In the genomic region with DNA sequence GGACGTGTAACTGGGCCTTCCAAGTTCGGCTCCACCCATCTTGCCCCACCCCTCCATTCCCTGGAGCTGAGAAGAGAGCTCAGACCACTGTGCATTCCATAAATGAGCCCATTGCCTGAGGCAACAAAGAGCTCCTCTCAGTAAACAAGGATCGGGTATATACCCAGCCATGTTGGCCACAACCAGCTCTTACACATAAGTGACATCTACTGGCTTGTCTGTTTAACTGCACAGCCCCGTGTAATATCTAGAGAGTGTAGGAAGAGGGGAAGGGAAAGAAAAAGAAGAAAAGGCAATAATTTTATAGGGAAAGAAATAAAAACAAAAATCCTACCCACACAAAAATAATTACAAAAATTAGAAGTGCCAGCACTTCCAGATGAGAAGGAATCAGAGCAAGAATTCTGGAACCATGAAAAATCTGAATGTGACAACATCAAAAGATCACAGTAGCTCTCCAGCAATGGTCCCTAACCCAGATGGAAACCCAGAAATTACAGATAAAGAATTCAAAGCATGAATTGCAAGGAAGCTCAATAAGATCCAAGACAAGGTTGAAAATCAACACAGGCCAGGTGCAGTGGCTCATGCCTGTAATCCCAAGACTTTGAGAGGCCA, we compare ENCODE assay signal across 8 cellular contexts.
DNase-seq lines count a peak whose midpoint lies in the region; ATAC-seq and TF ChIP-seq lines count a peak whose summit lies in the region.

No MANE protein-coding gene starts in this region.

- H3F3A ChIP-seq in DOHH2 (ENCODE audit: control insufficient read depth, insufficient read depth): no peaks in the 10 kb centered on the region

- H3K79me2 ChIP-seq in DOHH2 (ENCODE audit: control insufficient read depth, low read length): no peaks in the 10 kb centered on the region

- H3K9me3 ChIP-seq in DOHH2 (ENCODE audit: control insufficient read depth, insufficient read depth, low read length): no peaks in the 10 kb centered on the region; the same call in 1 of the 2 replicates

- peaks cover 17% of the 10 kb centered on the region for H3K4me1 ChIP-seq in DOHH2 (ENCODE audit: control insufficient read depth, low read length)

- DNase-seq in NCI-H226 (peak; percentile 88), activated T-cell treated with anti-CD3 and anti-CD28 coated beads for 4 hours (peak; percentile 24), fibroblast of villous mesenchyme (ENCODE audit: low read depth) (peak; percentile 72), coronary artery (ENCODE audit: low spot score) (no peak), dorsolateral prefrontal cortex (no peak)
- DNase-seq in stimulated activated effector memory CD8-positive, alpha-beta T cell treated with anti-CD3 and anti-CD28 coated beads, Interleukin-12 subunit alpha, Interleukin-12 subunit beta, amount 100 ng/mL, for 72 hours (ENCODE audit: low spot score in 2 of 2): peak in 1 of 2 donors; percentile 64

- H3K4me1 Mint-ChIP-seq in stimulated activated effector memory CD8-positive, alpha-beta T cell treated with anti-CD3 and anti-CD28 coated beads, Interleukin-12 subunit alpha, Interleukin-12 subunit beta, amount 100 ng/mL, for 72 hours: peaks cover 79% of the 10 kb centered on the region

- peak; percentile 65 for ATAC-seq in GM21619 (IDR thresholded peaks at IDR 0.05; ENCODE audit: unreplicated experiment)
- ATAC-seq in stimulated activated effector memory CD8-positive, alpha-beta T cell treated with anti-CD3 and anti-CD28 coated beads, Interleukin-12 subunit alpha, Interleukin-12 subunit beta, amount 100 ng/mL, for 72 hours: peak; percentile 75

- H3K27ac ChIP-seq in DOHH2 (ENCODE audit: low read depth, low read length) (no peak overlapping the region), coronary artery (no peak overlapping the region), dorsolateral prefrontal cortex (no peak overlapping the region)

- H3K27me3 ChIP-seq in DOHH2 (ENCODE audit: control insufficient read depth, low read length) (no peaks in the 10 kb centered on the region), dorsolateral prefrontal cortex (no peaks in the 10 kb centered on the region)

- H3K36me3 Mint-ChIP-seq in stimulated activated effector memory CD8-positive, alpha-beta T cell treated with anti-CD3 and anti-CD28 coated beads, Interleukin-12 subunit alpha, Interleukin-12 subunit beta, amount 100 ng/mL, for 72 hours: peaks cover 10% of the 10 kb centered on the region

- no peaks in the 10 kb centered on the region for H3K9me3 Mint-ChIP-seq in stimulated activated effector memory CD8-positive, alpha-beta T cell treated with anti-CD3 and anti-CD28 coated beads, Interleukin-12 subunit alpha, Interleukin-12 subunit beta, amount 100 ng/mL, for 72 hours

- no peak overlapping the region for H3K4me3 ChIP-seq in DOHH2 (ENCODE audit: low read length)
- H3K4me3 ChIP-seq in fibroblast of villous mesenchyme (ENCODE audit: low read depth, low read length): no peak overlapping the region
- H3K4me3 ChIP-seq in coronary artery: no peak overlapping the region
- H3K4me3 ChIP-seq in dorsolateral prefrontal cortex: no peak overlapping the region

- H3K9me2 ChIP-seq in DOHH2 (replicated peaks; ENCODE audit: control insufficient read depth, low read length): no peaks in the 10 kb centered on the region

- H3K4me3 Mint-ChIP-seq in stimulated activated effector memory CD8-positive, alpha-beta T cell treated with anti-CD3 and anti-CD28 coated beads, Interleukin-12 subunit alpha, Interleukin-12 subunit beta, amount 100 ng/mL, for 72 hours: peak overlapping the region; percentile 71

- no peaks in the 10 kb centered on the region for H4K20me1 ChIP-seq in DOHH2 (ENCODE audit: control insufficient read depth, insufficient read depth, low read depth, low read length)

- H3K36me3 ChIP-seq in DOHH2 (ENCODE audit: control insufficient read depth, low read length): no peaks in the 10 kb centered on the region

- TF ChIP-seq CTCF in DOHH2 (IDR thresholded peaks at IDR 0.05; ENCODE audit: low read depth, low read length, poor library complexity, severe bottlenecking) (peak; percentile 68), fibroblast of villous mesenchyme (IDR thresholded peaks at IDR 0.05; ENCODE audit: insufficient read depth, low read depth, low read length) (peak; percentile 64), coronary artery (IDR thresholded peaks at IDR 0.05) (no peak), dorsolateral prefrontal cortex (IDR thresholded peaks at IDR 0.05 in 54 of 56, conservative IDR thresholded peaks at IDR 0.05 in 2 of 56; ENCODE audit: low read depth in 1 of 56, partially characterized antibody in 56 of 56) (peak in 2 of 56 donors; percentile 7 to 12)

- H3K27ac Mint-ChIP-seq in stimulated activated effector memory CD8-positive, alpha-beta T cell treated with anti-CD3 and anti-CD28 coated beads, Interleukin-12 subunit alpha, Interleukin-12 subunit beta, amount 100 ng/mL, for 72 hours: peak overlapping the region; percentile 99

- peak overlapping the region; percentile 28; the same call in 1 of the 2 replicates for H3K4me2 ChIP-seq in DOHH2 (ENCODE audit: low read length)

- intact Hi-C loops in dorsolateral prefrontal cortex (cut with DNase I): no loop called here

Comparison
In these comparisons a context has a peak if more than half of its experiments do, and no peak if none do; other contexts are left out.
1. DNase-seq: peak in NCI-H226 (single experiment), activated T-cell treated with anti-CD3 and anti-CD28 coated beads for 4 hours (single experiment) and fibroblast of villous mesenchyme (single experiment); none in coronary artery (single experiment) and dorsolateral prefrontal cortex (0 of 10).